Comparison of ENCODE assay signal across 8 cellular contexts in the genomic region with DNA sequence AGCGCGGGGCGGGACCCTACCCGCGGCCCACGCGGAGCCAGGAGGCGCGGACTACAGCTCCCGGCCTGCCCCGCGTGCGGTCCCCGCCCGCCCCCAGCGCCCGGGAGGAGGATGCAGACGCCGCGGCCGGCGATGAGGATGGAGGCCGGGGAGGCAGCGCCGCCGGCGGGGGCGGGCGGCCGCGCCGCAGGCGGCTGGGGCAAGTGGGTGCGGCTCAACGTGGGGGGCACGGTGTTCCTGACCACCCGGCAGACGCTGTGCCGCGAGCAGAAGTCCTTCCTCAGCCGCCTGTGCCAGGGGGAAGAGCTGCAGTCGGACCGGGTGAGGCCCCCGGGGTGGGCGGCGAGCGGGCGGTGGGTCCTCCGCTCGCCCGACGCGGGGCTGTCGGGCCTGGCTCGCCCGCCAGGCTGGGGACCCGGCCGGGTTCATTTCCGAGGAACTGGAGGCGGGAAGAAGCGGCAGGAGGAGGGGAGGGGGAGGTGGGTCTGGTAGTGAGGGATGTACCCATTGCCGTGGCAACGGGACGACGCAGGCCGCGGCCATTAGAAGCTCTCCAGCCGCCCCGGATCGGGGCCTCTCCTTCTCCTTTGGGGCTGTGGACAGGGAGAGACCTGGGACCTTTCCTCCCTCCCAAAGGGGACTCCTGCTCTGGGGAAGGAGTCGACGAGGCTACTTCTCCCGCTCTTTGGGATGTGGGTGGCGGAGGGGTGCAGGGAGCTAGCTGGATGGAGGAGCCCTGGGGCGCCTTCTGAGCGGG. TPM values are rescaled to one million over a fixed set of nuclear protein-coding genes. Genes with fewer than 3 reads are reported as not detected.
A peak's percentile ranks its signal among the peaks of the same experiment; 100 is the strongest.
DNase-seq lines count a peak whose midpoint lies in the region; ATAC-seq and TF ChIP-seq lines count a peak whose summit lies in the region.

KCTD17 (plus strand) TSS at position 114 of the 757 bp plus-strand sequence; CDS start at position 133, 19 bp downstream.

- H3K4me1 ChIP-seq in mesenchymal stem cell (ENCODE audit: control insufficient read depth, insufficient read depth, low read depth, low read length): peaks cover 11% of the 10 kb centered on the region

- H2BK120ac ChIP-seq in mesenchymal stem cell (ENCODE audit: low read depth, low read length): no peak within 1 kb of the TSS

- ATAC-seq in effector memory CD8-positive, alpha-beta T cell (replicated peaks): peak; percentile 100
- no peak for ATAC-seq in HG03097 (IDR thresholded peaks at IDR 0.05; ENCODE audit: low FRiP score, unreplicated experiment)

- no peak within 1 kb of the TSS for H2BK15ac ChIP-seq in mesenchymal stem cell (ENCODE audit: low read depth, poor library complexity, severe bottlenecking)

- H3K9ac ChIP-seq in mesenchymal stem cell (ENCODE audit: low read length): peak within 1 kb of the TSS; percentile 91

- peak within 1 kb of the TSS in 1 of 2 experiments; percentile 21 for H2BK12ac ChIP-seq in mesenchymal stem cell (ENCODE audit: low read length in 2 of 2)

- H3K79me1 ChIP-seq in mesenchymal stem cell (replicated peaks; ENCODE audit: low read length, poor library complexity, severe bottlenecking): peaks cover 14% of the 10 kb centered on the region

- H4K91ac ChIP-seq in mesenchymal stem cell (ENCODE audit: low read length): peak within 1 kb of the TSS; percentile 2

- no peak within 1 kb of the TSS for H3K27ac ChIP-seq in mesenchymal stem cell (ENCODE audit: low read length, poor library complexity, severe bottlenecking)

- H3K4me3 Mint-ChIP-seq in effector memory CD8-positive, alpha-beta T cell: peak within 1 kb of the TSS; percentile 81

- no peaks in the 10 kb centered on the region for H3K27me3 Mint-ChIP-seq in effector memory CD8-positive, alpha-beta T cell

- H2BK5ac ChIP-seq in mesenchymal stem cell (ENCODE audit: low read depth, low read length, poor library complexity, severe bottlenecking): no peak within 1 kb of the TSS

- no peak within 1 kb of the TSS for H3K23ac ChIP-seq in mesenchymal stem cell (ENCODE audit: low read length in 2 of 2)

- peak within 1 kb of the TSS; percentile 66 for H3K4me3 ChIP-seq in HFF-Myc (replicated peaks; ENCODE audit: low read depth, low read length)
- peak within 1 kb of the TSS; percentile 78 to 91 for H3K4me3 ChIP-seq in mesenchymal stem cell (ENCODE audit: insufficient read depth in 1 of 2, low read depth in 1 of 2, low read length in 2 of 2)

- no peaks in the 10 kb centered on the region for H3K9me3 ChIP-seq in mesenchymal stem cell (ENCODE audit: control insufficient read depth, low read length)

- no peak within 1 kb of the TSS for H3K4ac ChIP-seq in mesenchymal stem cell (ENCODE audit: low read depth in 1 of 2, low read length in 2 of 2)

- no peak for TF ChIP-seq CTCF in HFF-Myc (IDR thresholded peaks at IDR 0.05; ENCODE audit: low read depth, low read length, missing control alignments)

- H2AFZ ChIP-seq in mesenchymal stem cell (ENCODE audit: low read depth, low read length): peak within 1 kb of the TSS; percentile 55

- H3K27ac Mint-ChIP-seq in effector memory CD8-positive, alpha-beta T cell: peak within 1 kb of the TSS; percentile 68 to 78

- DNase-seq in EL (peak; percentile 79), HFF-Myc (ENCODE audit: extremely low read depth, low read depth) (no peak), NCI-H69 (lab: John Stamatoyannopoulos, UW) (peak; percentile 81), mesenchymal stem cell (peak; percentile 70)
- peak; percentile 90 for DNase-seq in activated CD8-positive, alpha-beta memory T cell treated with anti-CD3 and anti-CD28 coated beads for 24 hours
- DNase-seq in effector memory CD8-positive, alpha-beta T cell: peak; percentile 60 to 69 (median 63)
- DNase-seq in stimulated activated CD8-positive, alpha-beta memory T cell treated with anti-CD3 and anti-CD28 coated beads, Interleukin-12 subunit alpha, Interleukin-12 subunit beta, amount 100 ng/mL, for 1 hour (ENCODE audit: low read depth): peak; percentile 50

- peak within 1 kb of the TSS; percentile 50 to 71 for H3K18ac ChIP-seq in mesenchymal stem cell (ENCODE audit: low read depth in 1 of 2, low read length in 2 of 2)

- no peaks in the 10 kb centered on the region for H3K27me3 ChIP-seq in mesenchymal stem cell (ENCODE audit: control insufficient read depth in 1 of 2, insufficient read depth in 1 of 2, low read length in 2 of 2)

- H4K8ac ChIP-seq in mesenchymal stem cell (ENCODE audit: low read length): no peak within 1 kb of the TSS

- no peaks in the 10 kb centered on the region for H3K9me3 Mint-ChIP-seq in effector memory CD8-positive, alpha-beta T cell

- H3K14ac ChIP-seq in mesenchymal stem cell (ENCODE audit: low read length in 2 of 2): peak within 1 kb of the TSS in 1 of 2 experiments; percentile 73

- peak within 1 kb of the TSS; percentile 74 for H3K4me2 ChIP-seq in mesenchymal stem cell (ENCODE audit: low read length, poor library complexity, severe bottlenecking)

- H2AK5ac ChIP-seq in mesenchymal stem cell (ENCODE audit: low read length, severe bottlenecking): no peak within 1 kb of the TSS

- H3K36me3 Mint-ChIP-seq in effector memory CD8-positive, alpha-beta T cell (ENCODE audit: insufficient read depth): no peaks in the 10 kb centered on the region

- 8% methylated on average over 48 of the region's 76 CpGs for WGBS in mesenchymal stem cell

- H3K36me3 ChIP-seq in mesenchymal stem cell (ENCODE audit: control insufficient read depth in 1 of 2, insufficient read depth in 2 of 2, low read depth in 1 of 2, low read length in 2 of 2): peaks cover 29 to 37% of the 10 kb centered on the region in 2 experiments

- H3K4me1 Mint-ChIP-seq in effector memory CD8-positive, alpha-beta T cell (ENCODE audit: low read depth in 2 of 2): peaks cover 7 to 9% of the 10 kb centered on the region in 2 donors

RNA-seq across cellular contexts. Expression of gene KCTD17, which starts in this region (rescaled TPM):
- polyA plus RNA-seq in mesenchymal stem cell (2013, experiment 1 of 2): 17.9 TPM
- polyA plus RNA-seq in mesenchymal stem cell (2013, experiment 2 of 2): 20.1 TPM
